In the genomic region with DNA sequence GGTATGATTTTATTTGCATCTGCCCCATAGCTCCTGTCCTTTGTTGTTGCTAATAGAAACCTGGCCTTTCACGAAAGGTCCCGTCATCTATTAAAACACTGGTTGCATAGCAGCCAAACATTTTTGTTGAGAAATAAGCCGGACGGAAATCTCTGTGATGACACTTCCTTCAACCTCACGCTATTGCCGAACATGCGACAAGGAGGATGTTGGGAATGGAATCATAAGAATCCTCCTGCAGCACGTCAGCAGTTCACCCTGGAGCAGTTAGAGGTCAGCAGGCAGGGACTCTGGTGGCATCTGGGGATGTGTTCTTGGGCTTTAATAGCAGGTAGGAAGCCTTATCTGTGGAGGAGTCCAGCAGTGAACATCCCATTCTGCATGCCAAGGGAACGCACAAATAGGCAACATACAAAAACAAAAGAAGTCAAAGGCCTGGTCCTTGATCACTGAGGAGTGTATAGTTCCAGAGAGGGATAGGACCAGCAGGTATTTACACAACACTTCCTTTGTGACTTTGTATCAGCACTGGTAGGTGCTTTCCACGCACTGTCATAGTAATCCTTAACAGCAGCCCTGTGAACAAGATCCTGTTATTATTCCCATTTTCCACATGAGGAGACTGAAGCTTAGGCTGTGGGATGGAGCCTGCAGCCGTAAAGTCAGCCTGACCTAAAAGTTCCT, we compare ENCODE assay signal across 13 cellular contexts. TPM values are rescaled to one million over a fixed set of nuclear protein-coding genes. Genes with fewer than 3 reads are reported as not detected.
DNase-seq lines count a peak whose midpoint lies in the region; ATAC-seq and TF ChIP-seq lines count a peak whose summit lies in the region.
"Had no signal": no experiment of that assay in that cellular context is flagged by ENCODE, and none has a peak within 500 bp of the region (broad histone marks: within the 10 kb centered on the region; RNA-seq: fewer than 3 reads in every experiment).

No MANE protein-coding gene starts in this region.

- intact Hi-C loops in ascending aorta (cut with DNase I), result no loop called here
- intact Hi-C loops in left ventricle myocardium superior (cut with micrococcal nuclease), result no loop called here
- intact Hi-C loops in activated T-helper 1 cell treated with anti-CD3 and anti-CD28 coated beads, Interleukin-12 subunit alpha, Interleukin-12 subunit beta, Interleukin-2, Interleukin-4 antibody, amounts not matched to agents 30 ng/mL and 10 ng/mL and 1 ng/mL, durations not matched to agents 14 hours and 24 hours and 36 hours (cut with micrococcal nuclease), result loop anchor here (10.0 kb wide), 1 partner anchor 611 kb away; no protein-coding TSS in a partner anchor

- no peaks in the 10 kb centered on the region for H3K9me3 Mint-ChIP-seq in activated T-helper 1 cell treated with anti-CD3 and anti-CD28 coated beads, Interleukin-12 subunit alpha, Interleukin-12 subunit beta, Interleukin-2, Interleukin-4 antibody, amounts not matched to agents 30 ng/mL and 10 ng/mL and 1 ng/mL, durations not matched to agents 14 hours and 24 hours and 36 hours
- H3K9me3 Mint-ChIP-seq: activated CD4-positive, alpha-beta T cell treated with anti-CD3 and anti-CD28 coated beads, Interleukin-2, amount 10 ng/mL, durations not matched to agents 24 days and 14 days had no signal

- H3K9me3 ChIP-seq in ascending aorta, result no peaks in the 10 kb centered on the region
- H3K9me3 ChIP-seq: BLaER1 had no signal

- H3K4me3 ChIP-seq in ascending aorta, result no peak overlapping the region
- H3K4me3 ChIP-seq: BLaER1 had no signal

- peaks cover 5 to 8% of the 10 kb centered on the region in 2 donors for H3K4me1 ChIP-seq in ascending aorta

- no peaks in the 10 kb centered on the region for H3K36me3 Mint-ChIP-seq in activated T-helper 1 cell treated with anti-CD3 and anti-CD28 coated beads, Interleukin-12 subunit alpha, Interleukin-12 subunit beta, Interleukin-2, Interleukin-4 antibody, amounts not matched to agents 30 ng/mL and 10 ng/mL and 1 ng/mL, durations not matched to agents 14 hours and 24 hours and 36 hours (ENCODE audit: low read depth)

- peak overlapping the region; percentile 19 to 40 for H3K27ac ChIP-seq in ascending aorta
- H3K27ac ChIP-seq: BLaER1 had no signal

- H3K27me3 ChIP-seq in ascending aorta, result no peaks in the 10 kb centered on the region
- H3K27me3 ChIP-seq: BLaER1 had no signal

- no peaks in the 10 kb centered on the region for H3K36me3 ChIP-seq in ascending aorta
- H3K36me3 ChIP-seq: BLaER1 had no signal

- H3K4me1 Mint-ChIP-seq in activated T-helper 1 cell treated with anti-CD3 and anti-CD28 coated beads, Interleukin-12 subunit alpha, Interleukin-12 subunit beta, Interleukin-2, Interleukin-4 antibody, amounts not matched to agents 30 ng/mL and 10 ng/mL and 1 ng/mL, durations not matched to agents 14 hours and 24 hours and 36 hours (ENCODE audit: low read depth), result peaks cover 52% of the 10 kb centered on the region

- peak; percentile 67 for ATAC-seq in left ventricle myocardium superior
- ATAC-seq in GM21619 (IDR thresholded peaks at IDR 0.05; ENCODE audit: unreplicated experiment), result no peak
- no peak for ATAC-seq in GM21723 (IDR thresholded peaks at IDR 0.05; ENCODE audit: unreplicated experiment)

- H3K4me3 Mint-ChIP-seq in activated T-helper 1 cell treated with anti-CD3 and anti-CD28 coated beads, Interleukin-12 subunit alpha, Interleukin-12 subunit beta, Interleukin-2, Interleukin-4 antibody, amounts not matched to agents 30 ng/mL and 10 ng/mL and 1 ng/mL, durations not matched to agents 14 hours and 24 hours and 36 hours, result no peak overlapping the region
- H3K4me3 Mint-ChIP-seq: activated CD4-positive, alpha-beta T cell treated with anti-CD3 and anti-CD28 coated beads, Interleukin-2, amount 10 ng/mL, durations not matched to agents 24 days and 14 days had no signal

- H3K27me3 Mint-ChIP-seq in activated T-helper 1 cell treated with anti-CD3 and anti-CD28 coated beads, Interleukin-12 subunit alpha, Interleukin-12 subunit beta, Interleukin-2, Interleukin-4 antibody, amounts not matched to agents 30 ng/mL and 10 ng/mL and 1 ng/mL, durations not matched to agents 14 hours and 24 hours and 36 hours (ENCODE audit: insufficient read depth), result no peaks in the 10 kb centered on the region
- H3K27me3 Mint-ChIP-seq: activated CD4-positive, alpha-beta T cell treated with anti-CD3 and anti-CD28 coated beads, Interleukin-2, amount 10 ng/mL, durations not matched to agents 24 days and 14 days had no signal

- no peak for TF ChIP-seq CTCF in ascending aorta (IDR thresholded peaks at IDR 0.05)

- peak; percentile 96 for DNase-seq in GM04503 (ENCODE audit: low read depth)
- DNase-seq in ascending aorta (ENCODE audit: low spot score in 2 of 2), result peak in 1 of 2 donors; percentile 76
- DNase-seq in left ventricle myocardium superior, result no peak
- peak; percentile 81 for DNase-seq in pulmonary artery endothelial cell (ENCODE audit: low read depth, low spot score)
- no peak for DNase-seq in NCI-H1092 treated with DMSO at 0.1 percent for 48 hours (lab: John Stamatoyannopoulos, UW)
- no peak for DNase-seq in activated T-helper 1 cell treated with anti-CD3 and anti-CD28 coated beads, Interleukin-12 subunit alpha, Interleukin-12 subunit beta, Interleukin-2, Interleukin-4 antibody, amounts not matched to agents 30 ng/mL and 10 ng/mL and 1 ng/mL, durations not matched to agents 14 hours and 24 hours and 36 hours (ENCODE audit: low spot score)
- DNase-seq: activated CD4-positive, alpha-beta T cell treated with anti-CD3 and anti-CD28 coated beads, Interleukin-2, amount 10 ng/mL, durations not matched to agents 24 days and 14 days; activated gamma-delta T cell; glutamatergic neuron; NCI-H1092 had no signal

- no peak overlapping the region for H3K27ac Mint-ChIP-seq in activated T-helper 1 cell treated with anti-CD3 and anti-CD28 coated beads, Interleukin-12 subunit alpha, Interleukin-12 subunit beta, Interleukin-2, Interleukin-4 antibody, amounts not matched to agents 30 ng/mL and 10 ng/mL and 1 ng/mL, durations not matched to agents 14 hours and 24 hours and 36 hours
- H3K27ac Mint-ChIP-seq: activated CD4-positive, alpha-beta T cell treated with anti-CD3 and anti-CD28 coated beads, Interleukin-2, amount 10 ng/mL, durations not matched to agents 24 days and 14 days had no signal

RNA-seq across cellular contexts. Expression of a gene that starts 33.4 kb away (rescaled TPM):
- total RNA-seq in ascending aorta, result 34.9 TPM
- total RNA-seq in left ventricle myocardium superior, result 34.9 TPM
- 6.8 and 16.3 TPM in 2 replicates for total RNA-seq in pulmonary artery endothelial cell
- 20.0 and 21.2 TPM in 2 replicates for total RNA-seq in activated T-helper 1 cell treated with anti-CD3 and anti-CD28 coated beads, Interleukin-12 subunit alpha, Interleukin-12 subunit beta, Interleukin-2, Interleukin-4 antibody, amounts not matched to agents 30 ng/mL and 10 ng/mL and 1 ng/mL, durations not matched to agents 14 hours and 24 hours and 36 hours

Comparison
In these comparisons a context has a peak if more than half of its experiments do, and no peak if none do; other contexts are left out.
1. DNase-seq: peak in GM04503 (single experiment) and pulmonary artery endothelial cell (single experiment); none in left ventricle myocardium superior (single experiment), NCI-H1092 treated with DMSO at 0.1 percent for 48 hours (single experiment) and activated T-helper 1 cell treated with anti-CD3 and anti-CD28 coated beads, Interleukin-12 subunit alpha, Interleukin-12 subunit beta, Interleukin-2, Interleukin-4 antibody, amounts not matched to agents 30 ng/mL and 10 ng/mL and 1 ng/mL, durations not matched to agents 14 hours and 24 hours and 36 hours (single experiment).